12 cellular contexts compared by ENCODE assay signal in the genomic region with DNA sequence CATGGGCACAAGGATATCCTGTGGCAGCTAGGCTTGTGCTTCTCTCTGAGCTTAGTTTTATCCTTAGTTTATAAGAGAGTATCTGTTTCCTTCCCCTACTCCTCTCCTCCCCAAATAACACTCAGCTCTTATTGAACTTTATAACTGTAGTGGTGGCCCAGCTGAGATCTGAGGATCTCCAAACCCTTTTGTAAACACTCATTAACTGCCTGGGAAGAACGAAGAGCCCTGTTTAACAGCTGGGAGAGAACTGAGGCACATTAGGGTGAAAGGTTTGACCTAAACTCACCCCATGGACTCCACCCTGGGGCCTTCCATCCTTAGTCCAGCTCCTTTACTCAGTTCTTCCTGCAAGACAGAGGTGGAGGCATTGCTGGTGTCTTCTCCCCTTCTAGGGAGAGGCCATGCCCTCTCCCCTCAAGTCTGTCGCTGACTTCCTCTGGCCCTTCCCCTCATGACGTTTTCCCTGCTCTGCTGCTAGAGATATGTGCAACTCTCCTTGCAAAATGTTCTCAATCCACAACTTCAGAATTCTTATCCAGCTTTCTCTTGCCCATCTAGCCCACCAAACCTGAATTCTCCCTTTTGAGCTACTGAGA. TPM values are rescaled to one million over a fixed set of nuclear protein-coding genes. Genes with fewer than 3 reads are reported as not detected.
A peak's percentile ranks its signal among the peaks of the same experiment; 100 is the strongest.
DNase-seq lines count a peak whose midpoint lies in the region; ATAC-seq, FAIRE-seq and TF ChIP-seq lines count a peak whose summit lies in the region.
"Had no signal": no experiment of that assay in that cellular context is flagged by ENCODE, and none has a peak within 500 bp of the region (broad histone marks: within the 10 kb centered on the region; RNA-seq: fewer than 3 reads in every experiment).

No MANE protein-coding gene starts in this region.

- peaks cover 2% of the 10 kb centered on the region for H3K36me3 Mint-ChIP-seq in astrocyte (ENCODE audit: low read depth, unreplicated experiment)

- peaks cover 12% of the 10 kb centered on the region for H4K20me1 ChIP-seq in astrocyte (ENCODE audit: insufficient read depth, low read length)

- H3K9me3 ChIP-seq in HEK293 (ENCODE audit: control insufficient read depth, insufficient read depth, low read depth, low read length) (no peaks in the 10 kb centered on the region), astrocyte (ENCODE audit: insufficient read depth, low read depth, low read length) (no peaks in the 10 kb centered on the region), mesodermal cell (ENCODE audit: control insufficient read depth, low read length) (no peaks in the 10 kb centered on the region)

- peaks cover 36% of the 10 kb centered on the region for H3K4me1 Mint-ChIP-seq in astrocyte (ENCODE audit: low read depth, unreplicated experiment)

- CTCF ChIA-PET in HEK293 (lab: Yijun Ruan, JAX), result interaction anchor here (0.6 to 16.6 kb wide), 10 partner anchors 10 to 273 kb away, joined by 3 to 453 read pairs (median 6); partner anchors contain the start of genes GJD3 and WIPF2

- H3K27ac ChIP-seq in 22Rv1, result 0 out of 2 replicates have a peak overlapping the region, but pooled peaks have one; percentile 20
- H3K27ac ChIP-seq in HEK293 (ENCODE audit: extremely low read depth, low read depth, low read length), result peak overlapping the region; percentile 70
- H3K27ac ChIP-seq in astrocyte (ENCODE audit: low read depth, low read length), result no peak overlapping the region
- H3K27ac ChIP-seq in mesodermal cell (ENCODE audit: low read depth, low read length, severe bottlenecking), result peak overlapping the region; percentile 36
- H3K27ac ChIP-seq: foreskin keratinocyte had no signal

- 50 to 77% methylated on average over 2 of the region's 3 CpGs for WGBS in mesodermal cell (ENCODE audit: insufficient coverage in 2 of 2), 2 experiments

- no peaks in the 10 kb centered on the region for H3K79me2 ChIP-seq in astrocyte (ENCODE audit: insufficient read depth, low read length)

- H3K27me3 Mint-ChIP-seq in astrocyte (ENCODE audit: low read depth, unreplicated experiment), result no peaks in the 10 kb centered on the region

- no peak overlapping the region for H3K27ac Mint-ChIP-seq in astrocyte (ENCODE audit: unreplicated experiment)
- H3K27ac Mint-ChIP-seq: nephron had no signal

- no peak overlapping the region for H3K4me3 ChIP-seq in HEK293 (ENCODE audit: low read depth, low read length)
- no peak overlapping the region for H3K4me3 ChIP-seq in astrocyte (ENCODE audit: insufficient read depth, low read depth, low read length)
- H3K4me3 ChIP-seq in mesodermal cell (ENCODE audit: extremely low read depth, insufficient read depth, low read length, poor library complexity, severe bottlenecking), result no peak overlapping the region

- TF ChIP-seq CTCF in 22Rv1 (IDR thresholded peaks at IDR 0.05) (no peak), HEK293 (tag by site-specific recombination; IDR thresholded peaks at IDR 0.05) (no peak), astrocyte (IDR thresholded peaks at IDR 0.05; ENCODE audit: insufficient read depth, low read depth, low read length) (no peak)

- H3K4me3 Mint-ChIP-seq in astrocyte (ENCODE audit: unreplicated experiment), result no peak overlapping the region
- H3K4me3 Mint-ChIP-seq: nephron had no signal

- H3K4me2 ChIP-seq in astrocyte (ENCODE audit: low read length), result peak overlapping the region; percentile 51

- H3K4me1 ChIP-seq in HEK293 (ENCODE audit: control insufficient read depth, insufficient read depth, low read length), result peaks cover 31% of the 10 kb centered on the region
- peaks cover 62% of the 10 kb centered on the region for H3K4me1 ChIP-seq in astrocyte (ENCODE audit: insufficient read depth, low read length)
- peaks cover 34% of the 10 kb centered on the region for H3K4me1 ChIP-seq in mesodermal cell (ENCODE audit: control insufficient read depth, insufficient read depth, low read length, poor library complexity, severe bottlenecking)

- no peaks in the 10 kb centered on the region for H3K27me3 ChIP-seq in astrocyte (ENCODE audit: insufficient read depth, low read length)
- H3K27me3 ChIP-seq: foreskin keratinocyte had no signal

- POLR2A ChIA-PET in HEK293 (lab: Yijun Ruan, JAX), result interaction anchor here (0.6 to 3.3 kb wide), 12 partner anchors 9 to 195 kb away, joined by 3 to 43 read pairs (median 6); partner anchors contain the start of genes CDC6 and TOP2A

- DNase-seq in astrocyte (ENCODE audit: low read depth), result no peak
- no peak for DNase-seq in effector CD8-positive, alpha-beta T cell (lab: John Stamatoyannopoulos, UW)
- DNase-seq in stimulated activated CD4-positive, alpha-beta T cell treated with anti-CD3 and anti-CD28 coated beads, Interleukin-15, amount 100 ng/mL, for 24 hours, result no peak
- DNase-seq in NCI-H2227 treated with DMSO at 0.1 percent for 48 hours (lab: John Stamatoyannopoulos, UW), result no peak
- DNase-seq: foreskin keratinocyte, NCI-H526 treated with DMSO at 0.1 percent for 48 hours had no signal

- peak overlapping the region; percentile 4 for H3K9ac ChIP-seq in astrocyte (ENCODE audit: low read length)

- no peaks in the 10 kb centered on the region for H3K9me3 Mint-ChIP-seq in astrocyte (ENCODE audit: unreplicated experiment)
- H3K9me3 Mint-ChIP-seq: nephron had no signal

- no peak for FAIRE-seq in astrocyte (lab: Jason Lieb, UNC)

- H2AFZ ChIP-seq in astrocyte (ENCODE audit: low read depth, low read length), result no peak overlapping the region

- no peak for ATAC-seq in HG03342 (IDR thresholded peaks at IDR 0.05; ENCODE audit: unreplicated experiment)
- ATAC-seq: HCT116 had no signal

- H3K36me3 ChIP-seq in HEK293 (ENCODE audit: control insufficient read depth in 2 of 2, insufficient read depth in 1 of 2, low read length in 2 of 2) (peaks cover 6 to 21% of the 10 kb centered on the region in 2 experiments), astrocyte (ENCODE audit: insufficient read depth, low read length) (no peaks in the 10 kb centered on the region), mesodermal cell (ENCODE audit: control insufficient read depth, insufficient read depth, low read length) (peaks cover 14% of the 10 kb centered on the region)

TF ChIP-seq in HEK293, 187 proteins besides CTCF, POLR2A, EP300 and RAD21:
- TF ChIP-seq WT1 (tag by site-specific recombination; IDR thresholded peaks at IDR 0.05) (peak; percentile 85), ZSCAN16 (tag by site-specific recombination; IDR thresholded peaks at IDR 0.05) (peak; percentile 99), OSR2 (tag by site-specific recombination; IDR thresholded peaks at IDR 0.05) (peak; percentile 33), ZNF544 (tag by site-specific recombination; IDR thresholded peaks at IDR 0.05) (no peak), ZNF843 (tag by site-specific recombination; IDR thresholded peaks at IDR 0.05) (no peak), SP7 (tag by site-specific recombination; IDR thresholded peaks at IDR 0.05) (peak; percentile 18; the same call in 1 of the 2 replicates), GLIS1 (tag by site-specific recombination; IDR thresholded peaks at IDR 0.05) (peak; percentile 67), OVOL3 (tag by site-specific recombination; IDR thresholded peaks at IDR 0.05) (0 out of 2 replicates have a peak, but pooled peaks have one; percentile 73), ZNF394 (tag by site-specific recombination; IDR thresholded peaks at IDR 0.05; ENCODE audit: borderline replicate concordance) (0 out of 2 replicates have a peak, but pooled peaks have one; percentile 0), ZNF423 (tag by site-specific recombination; IDR thresholded peaks at IDR 0.05) (peak; percentile 27; the same call in 1 of the 2 replicates), ZNF121 (tag by site-specific recombination; IDR thresholded peaks at IDR 0.05) (no peak), ZSCAN23 (tag by site-specific recombination; IDR thresholded peaks at IDR 0.05) (no peak)
- TF ChIP-seq, protein P1, sequence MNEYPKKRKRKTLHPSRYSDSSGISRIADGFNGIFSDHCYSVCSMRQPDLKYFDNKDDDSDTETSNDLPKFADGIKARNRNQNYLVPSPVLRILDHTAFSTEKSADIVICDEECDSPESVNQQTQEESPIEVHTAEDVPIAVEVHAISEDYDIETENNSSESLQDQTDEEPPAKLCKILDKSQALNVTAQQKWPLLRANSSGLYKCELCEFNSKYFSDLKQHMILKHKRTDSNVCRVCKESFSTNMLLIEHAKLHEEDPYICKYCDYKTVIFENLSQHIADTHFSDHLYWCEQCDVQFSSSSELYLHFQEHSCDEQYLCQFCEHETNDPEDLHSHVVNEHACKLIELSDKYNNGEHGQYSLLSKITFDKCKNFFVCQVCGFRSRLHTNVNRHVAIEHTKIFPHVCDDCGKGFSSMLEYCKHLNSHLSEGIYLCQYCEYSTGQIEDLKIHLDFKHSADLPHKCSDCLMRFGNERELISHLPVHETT (tag by site-specific recombination; IDR thresholded peaks at IDR 0.05), result no peak
- TF ChIP-seq, protein P2, sequence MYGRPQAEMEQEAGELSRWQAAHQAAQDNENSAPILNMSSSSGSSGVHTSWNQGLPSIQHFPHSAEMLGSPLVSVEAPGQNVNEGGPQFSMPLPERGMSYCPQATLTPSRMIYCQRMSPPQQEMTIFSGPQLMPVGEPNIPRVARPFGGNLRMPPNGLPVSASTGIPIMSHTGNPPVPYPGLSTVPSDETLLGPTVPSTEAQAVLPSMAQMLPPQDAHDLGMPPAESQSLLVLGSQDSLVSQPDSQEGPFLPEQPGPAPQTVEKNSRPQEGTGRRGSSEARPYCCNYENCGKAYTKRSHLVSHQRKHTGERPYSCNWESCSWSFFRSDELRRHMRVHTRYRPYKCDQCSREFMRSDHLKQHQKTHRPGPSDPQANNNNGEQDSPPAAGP (tag by site-specific recombination; IDR thresholded peaks at IDR 0.05), result peak; percentile 26; the same call in 1 of the 2 replicates

RNA-seq across cellular contexts. Expression of gene RARA, which starts 1.2 kb away (rescaled TPM):
- total RNA-seq in astrocyte, result 37.6 and 38.8 TPM in 2 replicates
- 40.2 TPM for polyA plus RNA-seq in mesodermal cell (2013, experiment 1 of 2)
- 31.4 TPM for polyA plus RNA-seq in mesodermal cell (2013, experiment 2 of 2)

RNA-seq across cellular contexts. Expression of gene CDC6, which starts 20.1 kb away (rescaled TPM):
- 6.4 and 14.4 TPM in 2 replicates for total RNA-seq in astrocyte
- 27.1 TPM for polyA plus RNA-seq in mesodermal cell (2013, experiment 1 of 2)
- 24.8 TPM for polyA plus RNA-seq in mesodermal cell (2013, experiment 2 of 2)

RNA-seq across cellular contexts. Expression of gene GJD3, which starts 56.7 kb away (rescaled TPM):
- 0.34 and 0.43 TPM in 2 replicates for total RNA-seq in astrocyte
- 0.37 TPM for polyA plus RNA-seq in mesodermal cell (2013, experiment 1 of 2)
- not detected for polyA plus RNA-seq in mesodermal cell (2013, experiment 2 of 2)
- total RNA-seq: foreskin keratinocyte had no signal
- polyA plus RNA-seq: foreskin keratinocyte had no signal
